8 cellular contexts compared by ENCODE assay signal in the genomic region with DNA sequence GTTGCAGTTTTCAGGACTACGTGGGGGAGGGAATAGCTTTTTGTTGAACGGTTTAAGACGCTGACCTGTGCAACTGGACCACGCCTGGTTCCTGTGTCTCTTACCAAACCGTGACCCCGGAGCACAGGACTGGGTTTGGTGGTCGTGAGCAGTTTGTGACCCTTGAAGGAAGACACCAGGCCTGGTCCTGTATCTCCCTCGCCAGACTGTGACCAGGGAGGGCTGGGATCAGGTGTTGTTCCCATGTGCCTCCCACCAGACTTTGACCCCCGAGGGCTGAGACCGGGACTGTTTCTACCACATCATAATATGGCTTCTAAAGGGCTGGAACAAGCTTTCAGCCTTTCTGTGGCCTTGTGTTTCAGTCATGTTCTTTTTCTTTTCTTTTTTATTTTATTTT. TPM values are rescaled to one million over a fixed set of nuclear protein-coding genes. Genes with fewer than 3 reads are reported as not detected.
DNase-seq lines count a peak whose midpoint lies in the region; ATAC-seq and TF ChIP-seq lines count a peak whose summit lies in the region.

No MANE protein-coding gene starts in this region.

- TF ChIP-seq CTCF in kidney epithelial cell (IDR thresholded peaks at IDR 0.05; ENCODE audit: insufficient read depth, low read length, poor library complexity, severe bottlenecking): no peak

- no peaks in the 10 kb centered on the region for H3K9me3 Mint-ChIP-seq in T-helper 1 cell treated with Interleukin-12 subunit alpha and Interleukin-12 subunit beta and Interleukin-4 antibody, amounts not matched to agents 30 μg/mL and 1 μg/mL, for 36 hours
- H3K9me3 Mint-ChIP-seq in activated naive CD8-positive, alpha-beta T cell treated with anti-CD3 and anti-CD28 coated beads, Interleukin-2, amount 10 ng/mL, durations not matched to agents 7 days and 5 days: no peaks in the 10 kb centered on the region

- H3K4me3 ChIP-seq in kidney epithelial cell (ENCODE audit: low read depth, low read length): peak overlapping the region; percentile 64

- intact Hi-C loops in posterior vena cava (cut with DNase I): no loop called here

- H3K4me3 Mint-ChIP-seq in T-helper 1 cell treated with Interleukin-12 subunit alpha and Interleukin-12 subunit beta and Interleukin-4 antibody, amounts not matched to agents 30 μg/mL and 1 μg/mL, for 36 hours: peak overlapping the region; percentile 90
- peak overlapping the region; percentile 92 for H3K4me3 Mint-ChIP-seq in activated naive CD8-positive, alpha-beta T cell treated with anti-CD3 and anti-CD28 coated beads, Interleukin-2, amount 10 ng/mL, durations not matched to agents 7 days and 5 days

- H3K4me1 Mint-ChIP-seq in T-helper 1 cell treated with Interleukin-12 subunit alpha and Interleukin-12 subunit beta and Interleukin-4 antibody, amounts not matched to agents 30 μg/mL and 1 μg/mL, for 36 hours (ENCODE audit: low read depth): peaks cover 29% of the 10 kb centered on the region
- peaks cover 25% of the 10 kb centered on the region for H3K4me1 Mint-ChIP-seq in activated naive CD8-positive, alpha-beta T cell treated with anti-CD3 and anti-CD28 coated beads, Interleukin-2, amount 10 ng/mL, durations not matched to agents 7 days and 5 days

- no peak for ATAC-seq in activated naive CD8-positive, alpha-beta T cell treated with anti-CD3 and anti-CD28 coated beads, Interleukin-2, amount 10 ng/mL, durations not matched to agents 7 days and 5 days (ENCODE audit: low read depth)
- ATAC-seq in GM19395 (IDR thresholded peaks at IDR 0.05; ENCODE audit: unreplicated experiment): no peak

- peak overlapping the region; percentile 96 for H3K27ac Mint-ChIP-seq in T-helper 1 cell treated with Interleukin-12 subunit alpha and Interleukin-12 subunit beta and Interleukin-4 antibody, amounts not matched to agents 30 μg/mL and 1 μg/mL, for 36 hours
- peak overlapping the region; percentile 98 for H3K27ac Mint-ChIP-seq in activated naive CD8-positive, alpha-beta T cell treated with anti-CD3 and anti-CD28 coated beads, Interleukin-2, amount 10 ng/mL, durations not matched to agents 7 days and 5 days

- no peaks in the 10 kb centered on the region for H3K27me3 Mint-ChIP-seq in T-helper 1 cell treated with Interleukin-12 subunit alpha and Interleukin-12 subunit beta and Interleukin-4 antibody, amounts not matched to agents 30 μg/mL and 1 μg/mL, for 36 hours (ENCODE audit: low read depth)
- H3K27me3 Mint-ChIP-seq in activated naive CD8-positive, alpha-beta T cell treated with anti-CD3 and anti-CD28 coated beads, Interleukin-2, amount 10 ng/mL, durations not matched to agents 7 days and 5 days: no peaks in the 10 kb centered on the region

- no peaks in the 10 kb centered on the region for H3K27me3 ChIP-seq in kidney epithelial cell (ENCODE audit: control insufficient read depth, insufficient read depth, low read length)

- POLR2A ChIA-PET in activated naive CD8-positive, alpha-beta T cell treated with anti-CD3 and anti-CD28 coated beads, Interleukin-2, amount 10 ng/mL, durations not matched to agents 7 days and 5 days (lab: Charles Lee): interaction anchor here (0.6 to 3.6 kb wide), 5 partner anchors 17 to 52 kb away, joined by 3 to 20 read pairs (median 9); a partner anchor contains a TSS

- peaks cover 20% of the 10 kb centered on the region for H3K36me3 Mint-ChIP-seq in T-helper 1 cell treated with Interleukin-12 subunit alpha and Interleukin-12 subunit beta and Interleukin-4 antibody, amounts not matched to agents 30 μg/mL and 1 μg/mL, for 36 hours (ENCODE audit: low read depth)
- H3K36me3 Mint-ChIP-seq in activated naive CD8-positive, alpha-beta T cell treated with anti-CD3 and anti-CD28 coated beads, Interleukin-2, amount 10 ng/mL, durations not matched to agents 7 days and 5 days: peaks cover 19% of the 10 kb centered on the region

- no peaks in the 10 kb centered on the region for H3K36me3 ChIP-seq in kidney epithelial cell (ENCODE audit: control insufficient read depth, insufficient read depth, low read length)

- peak overlapping the region; percentile 22 for H3K27ac ChIP-seq in substantia nigra (ENCODE audit: low read depth, low read length, poor library complexity, severe bottlenecking)

- DNase-seq in T-helper 1 cell (no peak), kidney epithelial cell (ENCODE audit: low read depth) (no peak), substantia nigra (lab: John Stamatoyannopoulos, UW) (no peak), NCI-H2227 treated with DMSO at 0.1 percent for 48 hours (lab: John Stamatoyannopoulos, UW) (no peak), posterior vena cava (ENCODE audit: low spot score) (no peak)
- DNase-seq in activated naive CD8-positive, alpha-beta T cell treated with anti-CD3 and anti-CD28 coated beads, Interleukin-2, amount 10 ng/mL, durations not matched to agents 7 days and 5 days: no peak

RNA-seq across cellular contexts. Expression of a gene that starts 0.7 kb away (rescaled TPM):
- total RNA-seq in activated naive CD8-positive, alpha-beta T cell treated with anti-CD3 and anti-CD28 coated beads, Interleukin-2, amount 10 ng/mL, durations not matched to agents 7 days and 5 days: 100 to 1,000 TPM; 200 to 214 TPM
- total RNA-seq in kidney epithelial cell (40.2 and 72.5 TPM in 2 replicates), posterior vena cava (10 to 100 TPM; 15.0 to 22.1 TPM)

RNA-seq across cellular contexts. Expression of a gene that starts 13.5 kb away (rescaled TPM):
- 10 to 100 TPM; 23.9 to 24.1 TPM for total RNA-seq in activated naive CD8-positive, alpha-beta T cell treated with anti-CD3 and anti-CD28 coated beads, Interleukin-2, amount 10 ng/mL, durations not matched to agents 7 days and 5 days
- total RNA-seq in kidney epithelial cell (12.7 and 14.5 TPM in 2 replicates), posterior vena cava (10 to 100 TPM in 1 of 2 donors, 1 to 10 TPM in 1; 8.7 to 12.1 TPM)

RNA-seq across cellular contexts. Expression of a gene that starts 17.2 kb away (rescaled TPM):
- 10 to 100 TPM; 22.5 to 22.6 TPM for total RNA-seq in activated naive CD8-positive, alpha-beta T cell treated with anti-CD3 and anti-CD28 coated beads, Interleukin-2, amount 10 ng/mL, durations not matched to agents 7 days and 5 days
- 6.6 and 10.4 TPM in 2 replicates for total RNA-seq in kidney epithelial cell
- total RNA-seq in posterior vena cava: 10 to 100 TPM; 13.0 to 15.0 TPM

RNA-seq across cellular contexts. Expression of a gene that starts 46.3 kb away (rescaled TPM):
- total RNA-seq in activated naive CD8-positive, alpha-beta T cell treated with anti-CD3 and anti-CD28 coated beads, Interleukin-2, amount 10 ng/mL, durations not matched to agents 7 days and 5 days: 10 to 100 TPM; 56.2 to 59.2 TPM
- total RNA-seq in kidney epithelial cell (80.3 and 91.4 TPM in 2 replicates), posterior vena cava (10 to 100 TPM; 30.3 to 37.2 TPM)

RNA-seq across cellular contexts. Expression of a gene that starts 52.0 kb away (rescaled TPM):
- 100 to 1,000 TPM; 159 to 164 TPM for total RNA-seq in activated naive CD8-positive, alpha-beta T cell treated with anti-CD3 and anti-CD28 coated beads, Interleukin-2, amount 10 ng/mL, durations not matched to agents 7 days and 5 days
- total RNA-seq in kidney epithelial cell: 264 and 285 TPM in 2 replicates
- total RNA-seq in posterior vena cava: 100 to 1,000 TPM; 246 to 280 TPM
